Comparison of ENCODE assay signal across 14 cellular contexts in genomic region chr22:36413022-36413770, GRCh38. TPM values are rescaled to one million over a fixed set of nuclear protein-coding genes. Genes with fewer than 3 reads are reported as not detected.
DNase-seq lines count a peak whose midpoint lies in the region; ATAC-seq, FAIRE-seq and TF ChIP-seq lines count a peak whose summit lies in the region.
"Had no signal": no experiment of that assay in that cellular context is flagged by ENCODE, and none has a peak within 500 bp of the region (broad histone marks: within the 10 kb centered on the region; RNA-seq: fewer than 3 reads in every experiment).

No MANE protein-coding gene starts in this region.

- H2AFZ ChIP-seq in endothelial cell of umbilical vein (ENCODE audit: low read depth, low read length) = no peak overlapping the region
- H2AFZ ChIP-seq: parathyroid adenoma had no signal

- POLR2A ChIA-PET in endothelial cell of umbilical vein (lab: Charles Lee) = no interaction called here

- TF ChIP-seq CTCF in right atrium auricular region (IDR thresholded peaks at IDR 0.05) (no peak), endothelial cell of umbilical vein (IDR thresholded peaks at IDR 0.05; ENCODE audit: extremely low read depth in 1 of 2, insufficient read depth in 1 of 2, low read depth in 1 of 2, low read length in 2 of 2) (no peak), stomach (IDR thresholded peaks at IDR 0.05) (no peak)

- no peak for TF ChIP-seq EP300 in stomach (IDR thresholded peaks at IDR 0.05)

- H3K27me3 ChIP-seq in right atrium auricular region (no peaks in the 10 kb centered on the region), endothelial cell of umbilical vein (ENCODE audit: control insufficient read depth in 2 of 2, insufficient read depth in 2 of 2, low read length in 2 of 2) (no peaks in the 10 kb centered on the region), small intestine (ENCODE audit: control insufficient read depth in 2 of 2, insufficient read depth in 2 of 2, low read length in 2 of 2) (no peaks in the 10 kb centered on the region), stomach (no peaks in the 10 kb centered on the region)

- no peak for DNase-seq in left ventricle myocardium superior
- no peak for DNase-seq in right atrium auricular region (ENCODE audit: low spot score)
- peak; percentile 26 for DNase-seq in NCI-H524 treated with DMSO at 0.1 percent for 48 hours (lab: John Stamatoyannopoulos, UW)
- no peak for DNase-seq in endothelial cell of umbilical vein (ENCODE audit: low read depth, low spot score)
- DNase-seq in small intestine = peak; percentile 77
- DNase-seq in stomach = no peak
- no peak for DNase-seq in DMS79 (lab: John Stamatoyannopoulos, UW)
- DNase-seq: activated naive CD4-positive, alpha-beta T cell treated with anti-CD3 and anti-CD28 coated beads for 36 hours; DMS79 treated with DMSO at 0.1 percent for 48 hours; effector memory CD8-positive, alpha-beta T cell had no signal

- H3K9me3 ChIP-seq in right atrium auricular region (no peaks in the 10 kb centered on the region), endothelial cell of umbilical vein (replicated peaks; ENCODE audit: control insufficient read depth, insufficient read depth, low read length) (no peaks in the 10 kb centered on the region), small intestine (ENCODE audit: control insufficient read depth, low read depth) (no peaks in the 10 kb centered on the region), stomach (no peaks in the 10 kb centered on the region)

- BruUV-seq in endothelial cell of umbilical vein (replicated peaks; lab: Mats Ljungman, UMichigan) = no TSS peak

- H3K9ac ChIP-seq in endothelial cell of umbilical vein (replicated peaks; ENCODE audit: extremely low read depth, insufficient read depth, low read length) = no peak overlapping the region
- H3K9ac ChIP-seq: parathyroid adenoma had no signal

- intact Hi-C loops in left ventricle myocardium superior (cut with micrococcal nuclease) (no loop called here), endothelial cell of umbilical vein (cut with micrococcal nuclease) (no loop called here), stomach (cut with DNase I; ENCODE audit: low total_unique reads) (no loop called here)

- no peak for TF ChIP-seq POLR2A in endothelial cell of umbilical vein (IDR thresholded peaks at IDR 0.05; ENCODE audit: low read depth, low read length)
- TF ChIP-seq POLR2A in stomach (IDR thresholded peaks at IDR 0.05) = no peak

- CTCF ChIA-PET in endothelial cell of umbilical vein (lab: Charles Lee) = interaction anchor here (1.6 kb wide), 1 partner anchor 13 kb away, joined by 4 read pairs; no protein-coding TSS in a partner anchor

- peak; percentile 44 for FAIRE-seq in endothelial cell of umbilical vein (lab: Jason Lieb, UNC)
- FAIRE-seq in small intestine (lab: Jason Lieb, UNC) = no peak
- FAIRE-seq: frontal cortex had no signal

- H3K4me3 ChIP-seq in right atrium auricular region (no peak overlapping the region), endothelial cell of umbilical vein (replicated peaks in 1 of 3; ENCODE audit: insufficient read depth in 1 of 3, low read depth in 1 of 3, low read length in 3 of 3) (no peak overlapping the region), small intestine (ENCODE audit: low read depth in 1 of 2, low read length in 2 of 2) (no peak overlapping the region), stomach (no peak overlapping the region)

- H3K27ac ChIP-seq in right atrium auricular region (peak overlapping the region in 1 of 2 donors; percentile 18), endothelial cell of umbilical vein (ENCODE audit: insufficient read depth, low read depth, low read length) (no peak overlapping the region), small intestine (ENCODE audit: low read depth in 1 of 2, low read length in 1 of 2) (peak overlapping the region in 1 of 2 donors; percentile 43), stomach (no peak overlapping the region)
- H3K27ac ChIP-seq: parathyroid adenoma, VCaP had no signal

- H3K4me1 ChIP-seq in right atrium auricular region (peaks cover 0 to 17% of the 10 kb centered on the region in 2 donors), endothelial cell of umbilical vein (ENCODE audit: control insufficient read depth, extremely low read depth, insufficient read depth, low read length) (peaks cover 5% of the 10 kb centered on the region), small intestine (ENCODE audit: control insufficient read depth in 2 of 2, insufficient read depth in 1 of 2, low read depth in 1 of 2, low read length in 1 of 2) (peaks cover 0 to 5% of the 10 kb centered on the region in 2 donors), stomach (peaks cover 9 to 38% (median 34%) of the 10 kb centered on the region in 4 donors)

- H4K20me1 ChIP-seq in endothelial cell of umbilical vein (replicated peaks; ENCODE audit: control insufficient read depth, extremely low read depth, insufficient read depth, low read length) = no peaks in the 10 kb centered on the region

- H3K4me2 ChIP-seq in endothelial cell of umbilical vein (ENCODE audit: insufficient read depth, low read length) = no peak overlapping the region

- ATAC-seq in left ventricle myocardium superior = peak; percentile 22
- ATAC-seq in GM21717 (IDR thresholded peaks at IDR 0.05; ENCODE audit: unreplicated experiment) = no peak
- ATAC-seq: effector memory CD8-positive, alpha-beta T cell had no signal

- WGBS in small intestine, 3 donors = 66 to 80% (median 75%) methylated on average over 11 of the region's 11 CpGs
- 81 to 94% (median 89%) methylated on average over 7 to 11 of the region's 11 CpGs for WGBS in stomach, 5 donors

- H3K9me1 ChIP-seq in endothelial cell of umbilical vein (replicated peaks; ENCODE audit: control insufficient read depth, extremely low read depth, insufficient read depth, low read length) = no peaks in the 10 kb centered on the region

- H3K79me2 ChIP-seq in endothelial cell of umbilical vein (ENCODE audit: control insufficient read depth, insufficient read depth, low read length) = no peaks in the 10 kb centered on the region
- H3K79me2 ChIP-seq: parathyroid adenoma had no signal

- no peaks in the 10 kb centered on the region for H3K36me3 ChIP-seq in right atrium auricular region
- no peaks in the 10 kb centered on the region for H3K36me3 ChIP-seq in endothelial cell of umbilical vein (ENCODE audit: control insufficient read depth in 2 of 2, extremely low read depth in 1 of 2, insufficient read depth in 2 of 2, low read length in 2 of 2)
- no peaks in the 10 kb centered on the region for H3K36me3 ChIP-seq in small intestine (ENCODE audit: control insufficient read depth in 2 of 2, insufficient read depth in 2 of 2, low read length in 2 of 2)
- H3K36me3 ChIP-seq in stomach = no peaks in the 10 kb centered on the region

- dilution Hi-C loops in endothelial cell of umbilical vein (cut with MboI; ENCODE audit: extremely low pct_ligation_motif_present, low sequenced_read_pairs) = no loop called here

TF ChIP-seq in endothelial cell of umbilical vein, 7 proteins besides CTCF, POLR2A, EP300 and RAD21:
- TF ChIP-seq POLR2AphosphoS5 (IDR thresholded peaks at IDR 0.05; ENCODE audit: insufficient read depth, low read depth, low read length) = no peak
TF ChIP-seq in endothelial cell of umbilical vein: peak in this region for 0.

RNA-seq across cellular contexts. Expression of gene MYH9, which starts 25.4 kb away (rescaled TPM):
- total RNA-seq in left ventricle myocardium superior (161 TPM), right atrium auricular region (100 to 1,000 TPM; 125 to 229 TPM), endothelial cell of umbilical vein (1,331 and 1,413 TPM in 2 replicates), stomach (100 to 1,000 TPM; 155 to 620 (median 272) TPM)
- polyA plus RNA-seq in endothelial cell of umbilical vein (157 and 188 TPM in 2 replicates), small intestine (100 to 1,000 TPM in 2 of 3 donors, 10 to 100 TPM in 1; 95.4 to 156 (median 130) TPM), stomach (10 to 100 TPM; 46.7 to 79.3 (median 54.3) TPM)
- 377 and 396 TPM in 2 replicates for polyA plus RNA-seq in endothelial cell of umbilical vein (2011; cell fraction: cytosol; rRNA removed)
- 759 and 766 TPM in 2 replicates for polyA plus RNA-seq in endothelial cell of umbilical vein (2011; cell fraction: nucleus; rRNA removed)
- polyA plus RNA-seq in endothelial cell of umbilical vein (2012) = 496 and 585 TPM in 2 replicates
- 1,176 and 1,679 TPM in 2 replicates for polyA minus RNA-seq in endothelial cell of umbilical vein
- polyA minus RNA-seq in endothelial cell of umbilical vein (2011; cell fraction: cytosol; rRNA and poly(A)+ RNA removed) = 42.9 TPM
- 498 and 877 TPM in 2 replicates for polyA minus RNA-seq in endothelial cell of umbilical vein (2011; cell fraction: nucleus; rRNA and poly(A)+ RNA removed)

Comparison
In these comparisons a context has a peak if more than half of its experiments do, and no peak if none do; other contexts are left out.
1. DNase-seq: peak in NCI-H524 treated with DMSO at 0.1 percent for 48 hours (single experiment) and small intestine (single experiment); none in left ventricle myocardium superior (single experiment), right atrium auricular region (single experiment), endothelial cell of umbilical vein (single experiment), stomach (single experiment) and DMS79 (single experiment).